In the genomic region with DNA sequence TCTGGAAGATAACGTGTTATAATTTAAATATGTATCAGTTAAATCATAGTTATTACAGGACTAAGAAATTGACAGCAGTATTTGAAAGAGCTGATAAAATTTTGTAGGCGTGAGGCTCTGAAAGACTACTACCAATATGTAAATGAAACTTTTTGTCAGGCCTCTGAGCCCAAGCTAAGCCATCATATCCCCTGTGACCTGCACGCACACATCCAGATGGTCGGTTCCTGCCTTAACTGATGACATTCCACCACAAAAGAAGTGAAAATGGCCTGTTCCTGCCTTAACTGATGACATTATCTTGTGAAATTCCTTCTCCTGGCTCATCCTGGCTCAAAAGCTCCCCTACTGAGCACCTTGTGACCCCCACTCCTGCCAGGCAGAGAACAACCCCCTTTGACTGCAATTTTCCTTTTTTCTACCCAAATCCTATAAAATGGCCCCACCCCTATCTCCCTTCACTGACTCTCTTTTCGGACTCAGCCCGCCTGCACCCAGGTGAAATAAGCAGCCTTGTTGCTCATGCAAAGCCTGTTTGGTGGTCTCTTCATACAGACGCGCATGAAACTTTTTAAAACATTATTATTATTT, we compare ENCODE assay signal across 12 cellular contexts. TPM values are rescaled to one million over a fixed set of nuclear protein-coding genes. Genes with fewer than 3 reads are reported as not detected.
DNase-seq lines count a peak whose midpoint lies in the region; ATAC-seq, FAIRE-seq and TF ChIP-seq lines count a peak whose summit lies in the region.
"Not testable (repeated sequence)": the region's sequence is repeated elsewhere in the genome, so short reads cannot be mapped to it uniquely, and the experiment has no call there.
"Had no signal": no experiment of that assay in that cellular context is flagged by ENCODE, and none has a peak within 500 bp of the region (broad histone marks: within the 10 kb centered on the region; RNA-seq: fewer than 3 reads in every experiment).

No MANE protein-coding gene starts in this region.

- H3K27me3 Mint-ChIP-seq in activated CD8-positive, alpha-beta T cell treated with anti-CD3 and anti-CD28 coated beads, Interleukin-2, amount 10 ng/mL, durations not matched to agents 7 days and 5 days (ENCODE audit: low read depth); natural killer cell (ENCODE audit: low read depth in 2 of 2): not testable (repeated sequence)

- ATAC-seq in activated CD8-positive, alpha-beta T cell treated with anti-CD3 and anti-CD28 coated beads, Interleukin-2, amount 10 ng/mL, durations not matched to agents 7 days and 5 days; K562; natural killer cell: not testable (repeated sequence)

- H3K27ac Mint-ChIP-seq in activated CD8-positive, alpha-beta T cell treated with anti-CD3 and anti-CD28 coated beads, Interleukin-2, amount 10 ng/mL, durations not matched to agents 7 days and 5 days, result peak overlapping the region; percentile 25
- H3K27ac Mint-ChIP-seq in natural killer cell, result peak overlapping the region; percentile 10 to 63

- H3K4me3 Mint-ChIP-seq in activated CD8-positive, alpha-beta T cell treated with anti-CD3 and anti-CD28 coated beads, Interleukin-2, amount 10 ng/mL, durations not matched to agents 7 days and 5 days; natural killer cell: not testable (repeated sequence)

- intact Hi-C loops in K562 (cut with micrococcal nuclease); natural killer cell (cut with micrococcal nuclease): not testable (repeated sequence)

- not testable (repeated sequence) for TF ChIP-seq CTCF in K562 (IDR thresholded peaks at IDR 0.05 in 2 of 3, conservative IDR thresholded peaks at IDR 0.05 in 1 of 3; ENCODE audit: insufficient read depth in 2 of 3, low read depth in 1 of 3, low read length in 3 of 3); natural killer cell (IDR thresholded peaks at IDR 0.05)

- POLR2A ChIA-PET in activated CD8-positive, alpha-beta T cell treated with anti-CD3 and anti-CD28 coated beads, Interleukin-2, amount 10 ng/mL, durations not matched to agents 7 days and 5 days (lab: Charles Lee), result interaction anchor here (0.6 to 0.7 kb wide), 3 partner anchors 24 to 239 kb away, joined by 3 read pairs; a partner anchor contains a TSS
- POLR2A ChIA-PET in K562 (lab: Yijun Ruan, JAX), result interaction anchor here (0.7 kb wide), 1 partner anchor 185 kb away, joined by 3 read pairs; no protein-coding TSS in a partner anchor

- H3K4me3 ChIP-seq in HUES48 (ENCODE audit: low read depth, low read length), result peak overlapping the region; percentile 25; the same call in 1 of the 2 replicates
- not testable (repeated sequence) for H3K4me3 ChIP-seq in K562
- H3K4me3 ChIP-seq in iPS-15b (ENCODE audit: low read depth, low read length), result peak overlapping the region; percentile 10

- not testable (repeated sequence) for TF ChIP-seq EP300 in K562 (IDR thresholded peaks at IDR 0.05; ENCODE audit: low read length)

- peaks cover 70% of the 10 kb centered on the region for H3K79me2 ChIP-seq in K562 (ENCODE audit: control insufficient read depth, insufficient read depth, low read length)

- not testable (repeated sequence) for H3K9me1 ChIP-seq in K562 (ENCODE audit: control insufficient read depth, insufficient read depth, low read length)

- H3K36me3 Mint-ChIP-seq in activated CD8-positive, alpha-beta T cell treated with anti-CD3 and anti-CD28 coated beads, Interleukin-2, amount 10 ng/mL, durations not matched to agents 7 days and 5 days (ENCODE audit: low read depth), result peaks cover 90% of the 10 kb centered on the region
- H3K36me3 Mint-ChIP-seq in natural killer cell, result peaks cover 57% of the 10 kb centered on the region

- peaks cover 41% of the 10 kb centered on the region for H3K9me3 Mint-ChIP-seq in activated CD8-positive, alpha-beta T cell treated with anti-CD3 and anti-CD28 coated beads, Interleukin-2, amount 10 ng/mL, durations not matched to agents 7 days and 5 days (ENCODE audit: insufficient read depth)
- peaks cover 2 to 14% of the 10 kb centered on the region in 2 donors for H3K9me3 Mint-ChIP-seq in natural killer cell

- H3K4me2 ChIP-seq in K562 (ENCODE audit: insufficient read depth, low read length), result not testable (repeated sequence)

- peaks cover 51% of the 10 kb centered on the region for H3K9me3 ChIP-seq in HUES48 (ENCODE audit: control insufficient read depth, insufficient read depth, low read length)
- peaks cover 27% of the 10 kb centered on the region for H3K9me3 ChIP-seq in K562 (replicated peaks; ENCODE audit: control insufficient read depth, insufficient read depth, low read depth, low read length)
- not testable (repeated sequence) for H3K9me3 ChIP-seq in iPS-15b (ENCODE audit: control insufficient read depth, insufficient read depth, low read length)

- peak overlapping the region; percentile 57 for H3K9ac ChIP-seq in HUES48 (ENCODE audit: low read depth, low read length)
- H3K9ac ChIP-seq in K562 (ENCODE audit: insufficient read depth in 1 of 2, low read depth in 2 of 2, low read length in 2 of 2), result not testable (repeated sequence)
- peak overlapping the region; percentile 56 for H3K9ac ChIP-seq in iPS-15b (ENCODE audit: low read depth, low read length)

- TF ChIP-seq RAD21 in K562 (CRISPR knock-in tag; conservative IDR thresholded peaks at IDR 0.05 in 1 of 2, IDR thresholded peaks at IDR 0.05 in 1 of 2), result not testable (repeated sequence)

- not testable (repeated sequence) for FAIRE-seq in K562 (lab: Jason Lieb, UNC)

- not testable (repeated sequence) for H4K20me1 ChIP-seq in K562 (replicated peaks; ENCODE audit: control insufficient read depth, insufficient read depth, low read length)

- WGBS in K562 (ENCODE audit: insufficient coverage, low coverage, missing lambda C conversion rate), result 90% methylated on average over 8 of the region's 8 CpGs

- peak overlapping the region; percentile 96 for H3K27ac ChIP-seq in HUES48 (ENCODE audit: low read depth, low read length)
- not testable (repeated sequence) for H3K27ac ChIP-seq in K562 (ENCODE audit: extremely low read depth, low read depth, low read length)

- not testable (repeated sequence) for H2AFZ ChIP-seq in K562 (ENCODE audit: low read depth, low read length)

- in situ Hi-C loops in K562 (cut with MboI), result not testable (repeated sequence)

- CTCF ChIA-PET in activated CD8-positive, alpha-beta T cell treated with anti-CD3 and anti-CD28 coated beads, Interleukin-2, amount 10 ng/mL, durations not matched to agents 7 days and 5 days (lab: Charles Lee); K562 (lab: Yijun Ruan, JAX; ENCODE audit: low intra/inter-chr PET ratio): not testable (repeated sequence)

- H3K36me3 ChIP-seq in HUES48 (ENCODE audit: control insufficient read depth, insufficient read depth, low read length) (peaks cover 91% of the 10 kb centered on the region), K562 (ENCODE audit: control insufficient read depth, insufficient read depth, low read length) (peaks cover 98% of the 10 kb centered on the region), iPS-15b (ENCODE audit: control insufficient read depth, insufficient read depth, low read length) (peaks cover 31% of the 10 kb centered on the region)

- not testable (repeated sequence) for H3K27me3 ChIP-seq in HUES48 (ENCODE audit: control insufficient read depth, insufficient read depth, low read length); K562 (ENCODE audit: control insufficient read depth in 2 of 2, insufficient read depth in 2 of 2, low read length in 2 of 2); iPS-15b (ENCODE audit: control insufficient read depth, insufficient read depth, low read length)

- DNase-seq in activated CD8-positive, alpha-beta T cell treated with anti-CD3 and anti-CD28 coated beads, Interleukin-2, amount 10 ng/mL, durations not matched to agents 7 days and 5 days; K562 (ENCODE audit: extremely low read depth in 1 of 4, low spot score in 3 of 4); natural killer cell: not testable (repeated sequence)

- H3K4me1 ChIP-seq in HUES48 (ENCODE audit: control insufficient read depth, insufficient read depth, low read length) (peaks cover 41% of the 10 kb centered on the region), iPS-15b (ENCODE audit: control insufficient read depth, insufficient read depth, low read length) (peaks cover 18% of the 10 kb centered on the region)
- not testable (repeated sequence) for H3K4me1 ChIP-seq in K562 (replicated peaks in 1 of 2; ENCODE audit: control insufficient read depth in 2 of 2, insufficient read depth in 2 of 2, low read length in 2 of 2)

- not testable (repeated sequence) for BruUV-seq in K562 (replicated peaks; lab: Mats Ljungman, UMichigan)

- not testable (repeated sequence) for TF ChIP-seq POLR2A in K562 (conservative IDR thresholded peaks at IDR 0.05)

- peaks cover 29% of the 10 kb centered on the region for H3K4me1 Mint-ChIP-seq in activated CD8-positive, alpha-beta T cell treated with anti-CD3 and anti-CD28 coated beads, Interleukin-2, amount 10 ng/mL, durations not matched to agents 7 days and 5 days (ENCODE audit: low read depth)
- peaks cover 13 to 26% of the 10 kb centered on the region in 2 donors for H3K4me1 Mint-ChIP-seq in natural killer cell

RNA-seq across cellular contexts. Expression of a gene that starts 8.9 kb away (rescaled TPM):
- 10 to 100 TPM; 35.1 to 36.0 TPM for total RNA-seq in activated CD8-positive, alpha-beta T cell treated with anti-CD3 and anti-CD28 coated beads, Interleukin-2, amount 10 ng/mL, durations not matched to agents 7 days and 5 days
- total RNA-seq in K562 (2011; cell fraction: chromatin; rRNA removed; ENCODE audit: low replicate concordance), result 12.3 and 36.1 TPM in 2 replicates
- 9.2 and 9.7 TPM in 2 replicates for total RNA-seq in K562 (2011; cell fraction: nucleolus; rRNA removed)
- total RNA-seq in K562 (2011; cell fraction: nucleoplasm; rRNA removed), result 19.1 and 39.8 TPM in 2 replicates
- total RNA-seq in K562 (2014; rRNA removed) (19.7 and 21.7 TPM in 2 replicates), K562 (2014; rRNA removed; fragmentation: Illumina TruSeq; extraction: Trizol) (41.5 and 46.3 TPM in 2 replicates), K562 (2015; rRNA removed; fragmentation: Illumina TruSeq; extraction: Trizol) (28.5 and 32.1 TPM in 2 replicates), K562 (2021) (48.0 and 48.9 TPM in 2 replicates), natural killer cell (10 to 100 TPM; 30.3 to 37.0 (median 30.9) TPM)
- polyA plus RNA-seq in K562 (2011; rRNA removed) (48.8 and 53.7 TPM in 2 replicates), K562 (2014; fragmentation: Illumina TruSeq; extraction: Trizol) (46.4 and 59.2 TPM in 2 replicates), K562 (2014; fragmentation: Nextera tagmentation; extraction: Ambion mirVana) (10 to 100 TPM; 28.5 to 64.8 TPM), K562 (2014; rRNA removed) (46.7 and 62.4 TPM in 2 replicates)
- 23.3 and 50.1 TPM in 2 replicates for polyA plus RNA-seq in K562 (2011; cell fraction: cytosol; rRNA removed)
- polyA plus RNA-seq in K562 (2011; cell fraction: nucleus; rRNA removed), result 16.3 and 20.8 TPM in 2 replicates
- 31.6 and 62.8 TPM in 2 replicates for polyA plus RNA-seq in K562 (2012)
- 26.2 and 26.4 TPM in 2 replicates for polyA minus RNA-seq in K562 (2011; rRNA and poly(A)+ RNA removed)
- 9.2 and 17.2 TPM in 2 replicates for polyA minus RNA-seq in K562 (2011; cell fraction: cytosol; rRNA and poly(A)+ RNA removed)
- polyA minus RNA-seq in K562 (2011; cell fraction: nucleus; rRNA and poly(A)+ RNA removed), result 6.5 and 10.9 TPM in 2 replicates

RNA-seq across cellular contexts. Expression of a gene that starts 16.7 kb away (rescaled TPM):
- total RNA-seq in activated CD8-positive, alpha-beta T cell treated with anti-CD3 and anti-CD28 coated beads, Interleukin-2, amount 10 ng/mL, durations not matched to agents 7 days and 5 days, result not detected
- not detected in 2 replicates for total RNA-seq in K562 (2011; cell fraction: chromatin; rRNA removed; ENCODE audit: low replicate concordance)
- total RNA-seq in K562 (2011; cell fraction: nucleolus; rRNA removed), result not detected in 2 replicates
- not detected in 2 replicates for total RNA-seq in K562 (2011; cell fraction: nucleoplasm; rRNA removed)
- total RNA-seq in K562 (2014; rRNA removed) (not detected in 2 replicates), K562 (2014; rRNA removed; fragmentation: Illumina TruSeq; extraction: Trizol) (not detected in 2 replicates), K562 (2015; rRNA removed; fragmentation: Illumina TruSeq; extraction: Trizol) (not detected in 2 replicates), K562 (2021) (not detected in 2 replicates), natural killer cell (not detected)
- polyA plus RNA-seq in K562 (2011; rRNA removed) (not detected in 2 replicates), K562 (2014; fragmentation: Illumina TruSeq; extraction: Trizol) (not detected in 2 replicates), K562 (2014; fragmentation: Nextera tagmentation; extraction: Ambion mirVana) (not detected), K562 (2014; rRNA removed) (not detected in 2 replicates)
- polyA plus RNA-seq in K562 (2011; cell fraction: cytosol; rRNA removed), result not detected in 2 replicates
- polyA plus RNA-seq in K562 (2011; cell fraction: nucleus; rRNA removed), result not detected in 2 replicates
- polyA plus RNA-seq in K562 (2012), result not detected in 2 replicates
- not detected in 2 replicates for polyA minus RNA-seq in K562 (2011; rRNA and poly(A)+ RNA removed)
- not detected in 2 replicates for polyA minus RNA-seq in K562 (2011; cell fraction: cytosol; rRNA and poly(A)+ RNA removed)
- polyA minus RNA-seq in K562 (2011; cell fraction: nucleus; rRNA and poly(A)+ RNA removed), result not detected in 2 replicates
- total RNA-seq: CD4-positive, alpha-beta T cell; Daoy; GM23248; NCI-H460; PC-9; Right ventricle myocardium superior had no signal
- polyA plus RNA-seq: A549, GM23248 had no signal

RNA-seq across cellular contexts. Expression of a gene that starts 26.2 kb away (rescaled TPM):
- total RNA-seq in activated CD8-positive, alpha-beta T cell treated with anti-CD3 and anti-CD28 coated beads, Interleukin-2, amount 10 ng/mL, durations not matched to agents 7 days and 5 days, result 10 to 100 TPM; 46.7 to 54.4 TPM
- 13.4 and 61.1 TPM in 2 replicates for total RNA-seq in K562 (2011; cell fraction: chromatin; rRNA removed; ENCODE audit: low replicate concordance)
- 8.3 and 12.1 TPM in 2 replicates for total RNA-seq in K562 (2011; cell fraction: nucleolus; rRNA removed)
- 13.3 and 14.9 TPM in 2 replicates for total RNA-seq in K562 (2011; cell fraction: nucleoplasm; rRNA removed)
- 63.5 and 77.1 TPM in 2 replicates for total RNA-seq in K562 (2014; rRNA removed)
- 160 and 192 TPM in 2 replicates for total RNA-seq in K562 (2014; rRNA removed; fragmentation: Illumina TruSeq; extraction: Trizol)
- 111 and 118 TPM in 2 replicates for total RNA-seq in K562 (2015; rRNA removed; fragmentation: Illumina TruSeq; extraction: Trizol)
- total RNA-seq in K562 (2021), result 84.9 and 91.4 TPM in 2 replicates
- 30.2 and 49.7 TPM in 2 replicates for polyA plus RNA-seq in K562 (2011; rRNA removed)
- 4.9 and 10.4 TPM in 2 replicates for polyA plus RNA-seq in K562 (2011; cell fraction: cytosol; rRNA removed)
- polyA plus RNA-seq in K562 (2011; cell fraction: nucleus; rRNA removed), result 11.9 and 15.1 TPM in 2 replicates
- 34.5 and 67.0 TPM in 2 replicates for polyA plus RNA-seq in K562 (2012)
- 74.8 and 82.8 TPM in 2 replicates for polyA plus RNA-seq in K562 (2014; fragmentation: Illumina TruSeq; extraction: Trizol)
- polyA plus RNA-seq in K562 (2014; fragmentation: Nextera tagmentation; extraction: Ambion mirVana), result 100 to 1,000 TPM in 1 of 2 experiments, 10 to 100 TPM in 1; 56.5 to 102 TPM
- 63.3 and 68.1 TPM in 2 replicates for polyA plus RNA-seq in K562 (2014; rRNA removed)
- polyA minus RNA-seq in K562 (2011; rRNA and poly(A)+ RNA removed), result 84.8 and 89.3 TPM in 2 replicates
- polyA minus RNA-seq in K562 (2011; cell fraction: cytosol; rRNA and poly(A)+ RNA removed), result 21.9 and 29.8 TPM in 2 replicates
- polyA minus RNA-seq in K562 (2011; cell fraction: nucleus; rRNA and poly(A)+ RNA removed), result 25.4 and 50.1 TPM in 2 replicates
- total RNA-seq in natural killer cell, result 10 to 100 TPM; 51.0 to 58.1 (median 54.5) TPM

RNA-seq across cellular contexts. Expression of a gene that starts 26.3 kb away (rescaled TPM):
- total RNA-seq in activated CD8-positive, alpha-beta T cell treated with anti-CD3 and anti-CD28 coated beads, Interleukin-2, amount 10 ng/mL, durations not matched to agents 7 days and 5 days, result 10 to 100 TPM; 19.7 to 20.0 TPM
- 30.1 and 66.7 TPM in 2 replicates for total RNA-seq in K562 (2011; cell fraction: chromatin; rRNA removed; ENCODE audit: low replicate concordance)
- total RNA-seq in K562 (2011; cell fraction: nucleolus; rRNA removed), result 13.5 and 14.5 TPM in 2 replicates
- total RNA-seq in K562 (2011; cell fraction: nucleoplasm; rRNA removed), result 26.2 and 32.9 TPM in 2 replicates
- 12.9 and 14.9 TPM in 2 replicates for total RNA-seq in K562 (2014; rRNA removed)
- total RNA-seq in K562 (2014; rRNA removed; fragmentation: Illumina TruSeq; extraction: Trizol), result 29.3 and 31.5 TPM in 2 replicates
- 23.4 and 23.9 TPM in 2 replicates for total RNA-seq in K562 (2015; rRNA removed; fragmentation: Illumina TruSeq; extraction: Trizol)
- total RNA-seq in K562 (2021), result 20.7 and 23.4 TPM in 2 replicates
- 31.9 and 41.6 TPM in 2 replicates for polyA plus RNA-seq in K562 (2011; rRNA removed)
- polyA plus RNA-seq in K562 (2011; cell fraction: cytosol; rRNA removed), result 9.5 and 21.3 TPM in 2 replicates
- polyA plus RNA-seq in K562 (2011; cell fraction: nucleus; rRNA removed), result 58.5 and 62.5 TPM in 2 replicates
- polyA plus RNA-seq in K562 (2012), result 11.7 and 12.4 TPM in 2 replicates
- polyA plus RNA-seq in K562 (2014; fragmentation: Illumina TruSeq; extraction: Trizol), result 20.6 and 22.1 TPM in 2 replicates
- 10 to 100 TPM; 18.9 to 25.0 TPM for polyA plus RNA-seq in K562 (2014; fragmentation: Nextera tagmentation; extraction: Ambion mirVana)
- polyA plus RNA-seq in K562 (2014; rRNA removed), result 30.1 and 34.3 TPM in 2 replicates
- 22.2 and 24.5 TPM in 2 replicates for polyA minus RNA-seq in K562 (2011; rRNA and poly(A)+ RNA removed)
- 7.1 and 12.5 TPM in 2 replicates for polyA minus RNA-seq in K562 (2011; cell fraction: cytosol; rRNA and poly(A)+ RNA removed)
- polyA minus RNA-seq in K562 (2011; cell fraction: nucleus; rRNA and poly(A)+ RNA removed), result 16.6 and 21.5 TPM in 2 replicates
- total RNA-seq in natural killer cell, result 10 to 100 TPM; 13.4 to 24.1 (median 19.7) TPM

RNA-seq across cellular contexts. Expression of a gene that starts 48.4 kb away (rescaled TPM):
- 100 to 1,000 TPM; 113 to 117 TPM for total RNA-seq in activated CD8-positive, alpha-beta T cell treated with anti-CD3 and anti-CD28 coated beads, Interleukin-2, amount 10 ng/mL, durations not matched to agents 7 days and 5 days
- total RNA-seq in K562 (2011; cell fraction: chromatin; rRNA removed; ENCODE audit: low replicate concordance), result 6.0 and 24.9 TPM in 2 replicates
- 3.3 and 5.4 TPM in 2 replicates for total RNA-seq in K562 (2011; cell fraction: nucleolus; rRNA removed)
- total RNA-seq in K562 (2011; cell fraction: nucleoplasm; rRNA removed), result 5.4 and 10.8 TPM in 2 replicates
- 6.8 and 11.6 TPM in 2 replicates for total RNA-seq in K562 (2014; rRNA removed)
- total RNA-seq in K562 (2014; rRNA removed; fragmentation: Illumina TruSeq; extraction: Trizol), result 18.8 and 23.2 TPM in 2 replicates
- total RNA-seq in K562 (2015; rRNA removed; fragmentation: Illumina TruSeq; extraction: Trizol), result 15.6 and 18.8 TPM in 2 replicates
- 17.2 and 17.6 TPM in 2 replicates for total RNA-seq in K562 (2021)
- polyA plus RNA-seq in K562 (2011; rRNA removed), result 10.8 and 13.3 TPM in 2 replicates
- polyA plus RNA-seq in K562 (2011; cell fraction: cytosol; rRNA removed), result 3.6 and 6.4 TPM in 2 replicates
- polyA plus RNA-seq in K562 (2011; cell fraction: nucleus; rRNA removed), result 3.3 and 3.8 TPM in 2 replicates
- polyA plus RNA-seq in K562 (2012), result 8.4 and 10.8 TPM in 2 replicates
- 14.7 and 19.5 TPM in 2 replicates for polyA plus RNA-seq in K562 (2014; fragmentation: Illumina TruSeq; extraction: Trizol)
- polyA plus RNA-seq in K562 (2014; fragmentation: Nextera tagmentation; extraction: Ambion mirVana), result 1 to 10 TPM; 3.8 to 5.6 TPM
- polyA plus RNA-seq in K562 (2014; rRNA removed), result 10.7 and 12.5 TPM in 2 replicates
- 22.4 and 22.9 TPM in 2 replicates for polyA minus RNA-seq in K562 (2011; rRNA and poly(A)+ RNA removed)
- 8.8 and 11.1 TPM in 2 replicates for polyA minus RNA-seq in K562 (2011; cell fraction: cytosol; rRNA and poly(A)+ RNA removed)
- 3.5 and 6.3 TPM in 2 replicates for polyA minus RNA-seq in K562 (2011; cell fraction: nucleus; rRNA and poly(A)+ RNA removed)
- 10 to 100 TPM; 29.9 to 47.3 (median 43.9) TPM for total RNA-seq in natural killer cell
